ENCODE assay signal across 20 cellular contexts in the genomic region with DNA sequence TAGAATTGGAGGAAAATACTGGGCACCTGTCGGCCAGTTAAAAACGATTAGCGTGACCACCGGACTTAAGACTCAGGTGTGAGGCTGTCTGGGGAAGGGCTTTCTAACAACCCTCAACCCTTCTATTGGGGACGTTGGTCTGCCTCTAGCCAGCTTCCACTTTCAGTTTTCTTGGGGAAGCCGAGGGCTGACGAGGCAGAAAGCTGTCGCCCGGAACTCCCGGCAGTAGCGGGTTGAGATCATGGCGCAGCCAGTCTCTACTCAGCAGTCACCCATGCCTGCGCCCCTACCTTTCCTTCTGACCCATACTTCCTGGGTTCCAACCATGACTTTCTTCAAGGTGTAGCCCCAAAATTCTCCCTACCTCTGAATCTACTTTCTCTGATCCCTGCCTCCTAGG.
DNase-seq lines count a peak whose midpoint lies in the region; ATAC-seq, FAIRE-seq and TF ChIP-seq lines count a peak whose summit lies in the region.
"Had no signal": no experiment of that assay in that cellular context is flagged by ENCODE, and none has a peak within 500 bp of the region (broad histone marks: within the 10 kb centered on the region; RNA-seq: fewer than 3 reads in every experiment).

No MANE protein-coding gene starts in this region.

- FAIRE-seq in kidney (lab: Jason Lieb, UNC): no peak
- FAIRE-seq: GM12892, GM18507 had no signal

- TF ChIP-seq CTCF in HFFc6 (IDR thresholded peaks at IDR 0.05) (no peak), kidney (IDR thresholded peaks at IDR 0.05; ENCODE audit: borderline replicate concordance, extremely low read depth, insufficient read depth) (no peak), esophagus muscularis mucosa (IDR thresholded peaks at IDR 0.05) (no peak)

- H3K36me3 ChIP-seq in SJCRH30: no peaks in the 10 kb centered on the region
- H3K36me3 ChIP-seq in kidney (ENCODE audit: control insufficient read depth in 1 of 2, insufficient read depth in 2 of 2, low read length in 2 of 2): no peaks in the 10 kb centered on the region
- H3K36me3 ChIP-seq in esophagus muscularis mucosa: no peaks in the 10 kb centered on the region
- H3K36me3 ChIP-seq: BLaER1 had no signal

- no peak overlapping the region for H3K9ac ChIP-seq in kidney (ENCODE audit: low read length in 2 of 2)
- H3K9ac ChIP-seq: BLaER1 had no signal

- ATAC-seq in GM19455 (IDR thresholded peaks at IDR 0.05; ENCODE audit: unreplicated experiment) (no peak), HG03175 (IDR thresholded peaks at IDR 0.05; ENCODE audit: unreplicated experiment) (no peak)
- ATAC-seq: HCT116 had no signal

- no peaks in the 10 kb centered on the region for H3K36me3 Mint-ChIP-seq in HFFc6 (ENCODE audit: low read depth)
- H3K36me3 Mint-ChIP-seq: CD14-positive monocyte; CD4-positive, alpha-beta memory T cell had no signal

- H3K4me3 Mint-ChIP-seq in HFFc6: peak overlapping the region; percentile 48; the same call in 1 of the 2 replicates
- H3K4me3 Mint-ChIP-seq: CD14-positive monocyte; CD4-positive, alpha-beta memory T cell had no signal

- 94% methylated on average over 13 of the region's 13 CpGs for WGBS in esophagus muscularis mucosa

- TF ChIP-seq POLR2A in esophagus muscularis mucosa (IDR thresholded peaks at IDR 0.05; ENCODE audit: low read depth): no peak

- no peak overlapping the region for H3K4me3 ChIP-seq in SJCRH30
- H3K4me3 ChIP-seq in kidney (ENCODE audit: low read length in 2 of 2): no peak overlapping the region
- H3K4me3 ChIP-seq in esophagus muscularis mucosa: no peak overlapping the region
- H3K4me3 ChIP-seq: BLaER1 had no signal

- H3K27me3 Mint-ChIP-seq in HFFc6 (ENCODE audit: insufficient read depth): peaks cover 2% of the 10 kb centered on the region
- H3K27me3 Mint-ChIP-seq: CD4-positive, alpha-beta memory T cell had no signal

- no peaks in the 10 kb centered on the region for H3K9me3 ChIP-seq in SJCRH30 (replicated peaks)
- no peaks in the 10 kb centered on the region for H3K9me3 ChIP-seq in kidney (ENCODE audit: control insufficient read depth in 1 of 2, low read length in 2 of 2)
- H3K9me3 ChIP-seq in esophagus muscularis mucosa: no peaks in the 10 kb centered on the region
- H3K9me3 ChIP-seq: BLaER1 had no signal

- peaks cover 7% of the 10 kb centered on the region; the same call in 1 of the 2 replicates for H3K4me1 Mint-ChIP-seq in HFFc6 (ENCODE audit: low read depth)
- H3K4me1 Mint-ChIP-seq: CD14-positive monocyte; CD4-positive, alpha-beta memory T cell had no signal

- H3K27me3 ChIP-seq in SJCRH30: no peaks in the 10 kb centered on the region
- no peaks in the 10 kb centered on the region for H3K27me3 ChIP-seq in esophagus muscularis mucosa
- H3K27me3 ChIP-seq: BLaER1 had no signal

- no peak for TF ChIP-seq EP300 in esophagus muscularis mucosa (IDR thresholded peaks at IDR 0.05)

- peaks cover 26% of the 10 kb centered on the region for H3K4me1 ChIP-seq in SJCRH30
- no peaks in the 10 kb centered on the region for H3K4me1 ChIP-seq in kidney (ENCODE audit: control insufficient read depth in 1 of 2, insufficient read depth in 1 of 2, low read depth in 1 of 2, low read length in 2 of 2)
- H3K4me1 ChIP-seq in esophagus muscularis mucosa: no peaks in the 10 kb centered on the region
- H3K4me1 ChIP-seq: BLaER1 had no signal

- peak overlapping the region; percentile 98 for H3K27ac ChIP-seq in SJCRH30
- no peak overlapping the region for H3K27ac ChIP-seq in kidney (ENCODE audit: low read depth in 2 of 2, low read length in 2 of 2)
- H3K27ac ChIP-seq in esophagus muscularis mucosa (replicated peaks in 1 of 4): no peak overlapping the region
- H3K27ac ChIP-seq: BLaER1 had no signal

- no peak for DNase-seq in HFFc6
- peak; percentile 6 to 14 for DNase-seq in NCI-H1930 (lab: John Stamatoyannopoulos, UW)
- DNase-seq in SJCRH30: no peak
- DNase-seq in kidney: peak; percentile 41
- DNase-seq in HUDEP-2 (lab: John Stamatoyannopoulos, UW; ENCODE audit: unreplicated experiment in 76 of 76): no peak
- DNase-seq in esophagus muscularis mucosa (ENCODE audit: extremely low spot score): no peak
- DNase-seq: 8988T; CD4-positive, alpha-beta memory T cell; DMS153; DMS79; GDM1; GOT3; H7 had no signal

- H3K27ac Mint-ChIP-seq in HFFc6: no peak overlapping the region
- H3K27ac Mint-ChIP-seq: CD14-positive monocyte; CD4-positive, alpha-beta memory T cell had no signal

- H3K9me3 Mint-ChIP-seq in HFFc6: no peaks in the 10 kb centered on the region

- intact Hi-C loops in kidney (cut with DNase I): no loop called here
- intact Hi-C loops in esophagus muscularis mucosa (cut with DNase I): no loop called here

Comparison
In these comparisons a context has a peak if more than half of its experiments do, and no peak if none do; other contexts are left out.
1. DNase-seq: peak in NCI-H1930 (2 of 2) and kidney (single experiment); none in HFFc6 (single experiment), SJCRH30 (0 of 2), HUDEP-2 (0 of 76) and esophagus muscularis mucosa (single experiment).